ENCODE assay signal across 17 cellular contexts in genomic region chr11:41532413-41532812, GRCh38.
DNase-seq lines count a peak whose midpoint lies in the region; ATAC-seq, FAIRE-seq and TF ChIP-seq lines count a peak whose summit lies in the region.
"Had no signal": no experiment of that assay in that cellular context is flagged by ENCODE, and none has a peak within 500 bp of the region (broad histone marks: within the 10 kb centered on the region; RNA-seq: fewer than 3 reads in every experiment).

No MANE protein-coding gene starts in this region.

- in situ Hi-C loops in HepG2 (cut with HindIII; ENCODE audit: extremely low pct_ligation_motif_present, low pct_unique_long_range_greater_than_20kb) = no loop called here
- in situ Hi-C loops in HAP-1 (cut with MboI; ENCODE audit: low sequenced_read_pairs) = no loop called here

- H2AFZ ChIP-seq in HepG2 (ENCODE audit: low read length) (no peak overlapping the region), trophoblast cell (ENCODE audit: insufficient read depth, low read length, poor library complexity) (no peak overlapping the region)
- H2AFZ ChIP-seq: GM23338 had no signal

- H3K79me1 ChIP-seq in trophoblast cell (ENCODE audit: low read length) = no peaks in the 10 kb centered on the region

- H3K9me3 ChIP-seq in HepG2 (ENCODE audit: low read length) (peaks cover 78% of the 10 kb centered on the region), right lobe of liver (no peaks in the 10 kb centered on the region), trophoblast cell (ENCODE audit: insufficient read depth, low read depth, low read length) (peaks cover 2% of the 10 kb centered on the region), HAP-1 (no peaks in the 10 kb centered on the region)
- H3K9me3 ChIP-seq: A549, Caco-2 had no signal

- H3K4me3 ChIP-seq in HepG2 (replicated peaks in 1 of 3; ENCODE audit: insufficient read depth in 1 of 3, low read depth in 2 of 3, low read length in 3 of 3) (no peak overlapping the region), right lobe of liver (no peak overlapping the region), bronchial epithelial cell (ENCODE audit: low read depth, low read length) (no peak overlapping the region), trophoblast cell (ENCODE audit: low read depth, low read length) (no peak overlapping the region), HAP-1 (no peak overlapping the region)
- H3K4me3 ChIP-seq: A549, GM23338 had no signal

- no peaks in the 10 kb centered on the region for H3K79me2 ChIP-seq in HepG2 (ENCODE audit: insufficient read depth, low read length)
- H3K79me2 ChIP-seq in trophoblast cell (ENCODE audit: control insufficient read depth, insufficient read depth, low read length, poor library complexity) = no peaks in the 10 kb centered on the region

- no peak overlapping the region for H3K4ac ChIP-seq in trophoblast cell (ENCODE audit: low read depth, low read length)

- FAIRE-seq in HepG2 (lab: Jason Lieb, UNC) (no peak), bronchial epithelial cell (lab: Jason Lieb, UNC) (peak; percentile 36)
- FAIRE-seq: A549, D721Med, G401.6 had no signal

- H3K23ac ChIP-seq in trophoblast cell (ENCODE audit: low read length) = peak overlapping the region; percentile 8

- DNase-seq in HepG2 (ENCODE audit: low spot score) (no peak), right lobe of liver (no peak), bronchial epithelial cell (ENCODE audit: low read depth) (no peak), trophoblast cell (no peak), HAP-1 (ENCODE audit: low spot score in 2 of 2) (no peak), NCI-H2171 treated with DMSO at 0.1 percent for 48 hours (lab: John Stamatoyannopoulos, UW) (no peak)
- DNase-seq in effector CD8-positive, alpha-beta T cell (lab: John Stamatoyannopoulos, UW) = no peak
- DNase-seq: AML-193; Caco-2; CD4-positive, alpha-beta T cell; H7 had no signal

- TF ChIP-seq EP300 in HepG2 (IDR thresholded peaks at IDR 0.05; ENCODE audit: low read depth in 2 of 2, low read length in 2 of 2) = no peak
- TF ChIP-seq EP300 in HepG2 (CRISPR knock-in tag; IDR thresholded peaks at IDR 0.05; ENCODE audit: borderline replicate concordance) = no peak

- H3K4me2 ChIP-seq in HepG2 (ENCODE audit: low read depth, low read length) (no peak overlapping the region), trophoblast cell (ENCODE audit: low read length) (no peak overlapping the region)
- H3K4me2 ChIP-seq: A549, GM23338 had no signal

- TF ChIP-seq RAD21 in HepG2 (CRISPR knock-in tag; IDR thresholded peaks at IDR 0.05) = no peak

- BruUV-seq in HepG2 (replicated peaks; lab: Mats Ljungman, UMichigan) = no TSS peak

- H3K9ac ChIP-seq in HepG2 (ENCODE audit: insufficient read depth, low read depth, low read length) (no peak overlapping the region), trophoblast cell (ENCODE audit: low read length) (no peak overlapping the region)

- WGBS in HepG2 (ENCODE audit: low lambda C conversion rate) = 11% methylated on average over 7 of the region's 7 CpGs
- 66% methylated on average over 7 of the region's 7 CpGs for WGBS in right lobe of liver (ENCODE audit: insufficient coverage, low coverage, low lambda C conversion rate, missing lambda C conversion rate)
- 100% methylated on average over 7 of the region's 7 CpGs for WGBS in trophoblast cell (ENCODE audit: extremely low coverage, insufficient coverage, insufficient read length)

- H3K18ac ChIP-seq in trophoblast cell (ENCODE audit: low read length) = no peak overlapping the region

- no peaks in the 10 kb centered on the region for H3K36me3 ChIP-seq in HepG2 (replicated peaks in 1 of 2; ENCODE audit: control insufficient read depth in 1 of 2, insufficient read depth in 2 of 2, low read length in 2 of 2)
- no peaks in the 10 kb centered on the region for H3K36me3 ChIP-seq in right lobe of liver
- H3K36me3 ChIP-seq in bronchial epithelial cell (ENCODE audit: control insufficient read depth, insufficient read depth, low read length) = no peaks in the 10 kb centered on the region
- no peaks in the 10 kb centered on the region for H3K36me3 ChIP-seq in trophoblast cell (ENCODE audit: control insufficient read depth in 1 of 2, insufficient read depth in 2 of 2, low read length in 2 of 2)
- H3K36me3 ChIP-seq in HAP-1 (replicated peaks) = no peaks in the 10 kb centered on the region

- no peak overlapping the region for H2BK120ac ChIP-seq in trophoblast cell (ENCODE audit: insufficient read depth, low read length, poor library complexity)

- H2BK5ac ChIP-seq in trophoblast cell (ENCODE audit: low read depth, low read length, poor library complexity) = no peak overlapping the region

- H3K27me3 ChIP-seq in HepG2 (ENCODE audit: control insufficient read depth in 1 of 2, insufficient read depth in 2 of 2, low read length in 2 of 2) (no peaks in the 10 kb centered on the region), right lobe of liver (no peaks in the 10 kb centered on the region), bronchial epithelial cell (ENCODE audit: control insufficient read depth, insufficient read depth, low read length) (no peaks in the 10 kb centered on the region), trophoblast cell (ENCODE audit: insufficient read depth, low read length) (no peaks in the 10 kb centered on the region), HAP-1 (ENCODE audit: low read depth) (no peaks in the 10 kb centered on the region)

- H4K91ac ChIP-seq in trophoblast cell (ENCODE audit: low read depth, low read length) = no peak overlapping the region

- no peak overlapping the region for H4K8ac ChIP-seq in trophoblast cell (ENCODE audit: low read depth, low read length)

- intact Hi-C loops in HepG2 (cut with micrococcal nuclease; ENCODE audit: unreplicated experiment) = no loop called here
- intact Hi-C loops in right lobe of liver (cut with DNase I) = no loop called here

- H2AK5ac ChIP-seq in trophoblast cell (ENCODE audit: low read length) = no peak overlapping the region

- CTCF ChIA-PET in HepG2 (lab: Yijun Ruan, JAX; ENCODE audit: low intra/inter-chr PET ratio, low total read pairs) = no interaction called here

- TF ChIP-seq CTCF in HepG2 (CRISPR knock-in tag; IDR thresholded peaks at IDR 0.05) (no peak), right lobe of liver (IDR thresholded peaks at IDR 0.05) (no peak), bronchial epithelial cell (IDR thresholded peaks at IDR 0.05; ENCODE audit: insufficient read depth, low read length, severe bottlenecking) (no peak)

- no peak overlapping the region for H3K14ac ChIP-seq in trophoblast cell (ENCODE audit: low read length)

- H3K4me1 ChIP-seq in HepG2 (ENCODE audit: insufficient read depth, low read length) (no peaks in the 10 kb centered on the region), right lobe of liver (no peaks in the 10 kb centered on the region), trophoblast cell (ENCODE audit: control insufficient read depth in 1 of 2, insufficient read depth in 2 of 2, low read length in 2 of 2) (no peaks in the 10 kb centered on the region), HAP-1 (no peaks in the 10 kb centered on the region)
- H3K4me1 ChIP-seq: A549, Caco-2 had no signal

- ATAC-seq in HepG2 (no peak), right lobe of liver (no peak)
- ATAC-seq: A549, GM23338 had no signal

- H4K12ac ChIP-seq in trophoblast cell (ENCODE audit: low read depth, low read length) = no peak overlapping the region

- H3K27ac ChIP-seq in HepG2 (ENCODE audit: extremely low read length, insufficient read depth, low read length) (no peak overlapping the region), right lobe of liver (no peak overlapping the region), trophoblast cell (ENCODE audit: low read depth, low read length) (no peak overlapping the region)
- H3K27ac ChIP-seq: 22Rv1, A549, C4-2B had no signal

- no peak overlapping the region for H2BK12ac ChIP-seq in trophoblast cell (ENCODE audit: low read length)

- TF ChIP-seq POLR2A in HepG2 (IDR thresholded peaks at IDR 0.05; ENCODE audit: insufficient read depth in 1 of 2, low read depth in 2 of 2, low read length in 2 of 2) (no peak), right lobe of liver (IDR thresholded peaks at IDR 0.05) (no peak)

- no peaks in the 10 kb centered on the region for H4K20me1 ChIP-seq in HepG2 (ENCODE audit: insufficient read depth, low read length)

- POLR2A ChIA-PET in HepG2 (lab: Yijun Ruan, JAX) = no interaction called here

TF ChIP-seq in HepG2, 621 proteins besides CTCF, POLR2A, EP300 and RAD21:
- peak; percentile 94 for TF ChIP-seq MNT (IDR thresholded peaks at IDR 0.05)
- TF ChIP-seq DNMT1 (CRISPR knock-in tag; IDR thresholded peaks at IDR 0.05) = no peak
- 0 out of 2 replicates have a peak, but pooled peaks have one; percentile 41 for TF ChIP-seq IKZF1 (IDR thresholded peaks at IDR 0.05)
- no peak for TF ChIP-seq ZNF446 (CRISPR knock-in tag; IDR thresholded peaks at IDR 0.05)
- TF ChIP-seq TRIM22 (IDR thresholded peaks at IDR 0.05) = 0 out of 2 replicates have a peak, but pooled peaks have one; percentile 47
